In genomic region chr14:66939409-66939808, GRCh38 we compare ENCODE assay signal across 24 cellular contexts.
"Had no signal": no experiment of that assay in that cellular context is flagged by ENCODE, and none has a peak within 500 bp of the region (broad histone marks: within the 10 kb centered on the region; RNA-seq: fewer than 3 reads in every experiment).

No MANE protein-coding gene starts in this region.

- H3K9me3 ChIP-seq: thyroid gland had no signal

- H3K9ac ChIP-seq: parathyroid adenoma had no signal

- H3K27me3 Mint-ChIP-seq: memory B cell; naive B cell; natural killer cell treated with Interleukin-12 subunit alpha and Interleukin-12 subunit beta and Interleukin-15 and Interleukin-18, amount 100 ng/mL, for 72 hours; progenitor cell of endocrine pancreas; type B pancreatic cell had no signal

- H3K27ac ChIP-seq: coronary artery, parathyroid adenoma, right lobe of liver, stomach, thyroid gland had no signal

- H3K4me3 Mint-ChIP-seq: memory B cell; mesothelial cell of epicardium; naive B cell; natural killer cell treated with Interleukin-12 subunit alpha and Interleukin-12 subunit beta and Interleukin-15 and Interleukin-18, amount 100 ng/mL, for 72 hours; neural crest cell; stimulated activated effector memory CD8-positive, alpha-beta T cell treated with anti-CD3 and anti-CD28 coated beads, Interleukin-12 subunit alpha, Interleukin-12 subunit beta, amount 100 ng/mL, for 72 hours; type B pancreatic cell had no signal

- H3K4me1 Mint-ChIP-seq: memory B cell; mesothelial cell of epicardium; naive B cell; neural crest cell; stimulated activated effector memory CD8-positive, alpha-beta T cell treated with anti-CD3 and anti-CD28 coated beads, Interleukin-12 subunit alpha, Interleukin-12 subunit beta, amount 100 ng/mL, for 72 hours had no signal

- H3K4me1 ChIP-seq: parathyroid adenoma, right lobe of liver, stomach, thyroid gland had no signal

- H3K27ac Mint-ChIP-seq: memory B cell; mesothelial cell of epicardium; naive B cell; natural killer cell treated with Interleukin-12 subunit alpha and Interleukin-12 subunit beta and Interleukin-15 and Interleukin-18, amount 100 ng/mL, for 72 hours; progenitor cell of endocrine pancreas; stimulated activated effector memory CD8-positive, alpha-beta T cell treated with anti-CD3 and anti-CD28 coated beads, Interleukin-12 subunit alpha, Interleukin-12 subunit beta, amount 100 ng/mL, for 72 hours; type B pancreatic cell had no signal

- H3K4me3 ChIP-seq: coronary artery, lung, mucosa of descending colon, right lobe of liver, stomach, thyroid gland had no signal

- ATAC-seq: left lobe of liver; mucosa of descending colon; natural killer cell treated with Interleukin-12 subunit alpha and Interleukin-12 subunit beta and Interleukin-15 and Interleukin-18, amount 100 ng/mL, for 72 hours; right lobe of liver; stimulated activated effector memory CD8-positive, alpha-beta T cell treated with anti-CD3 and anti-CD28 coated beads, Interleukin-12 subunit alpha, Interleukin-12 subunit beta, amount 100 ng/mL, for 72 hours had no signal

- H2AFZ ChIP-seq: parathyroid adenoma had no signal

- DNase-seq: dermis blood vessel endothelial cell; effector memory CD4-positive, alpha-beta T cell; head of caudate nucleus; kidney; mucosa of descending colon; naive B cell; right lobe of liver; small intestine; stimulated activated CD4-positive, alpha-beta T cell treated with anti-CD3 and anti-CD28 coated beads, Interleukin-15, amount 100 ng/mL, for 24 hours; stimulated activated CD4-positive, alpha-beta T cell treated with anti-CD3 and anti-CD28 coated beads, Interleukin-4, amount 100 ng/mL, for 1 hour; stimulated activated naive CD4-positive, alpha-beta T cell treated with Interleukin-2 at 50 U/mL for 16 hours; stomach; thyroid gland had no signal

- H3K27me3 ChIP-seq: right lobe of liver, stomach, thyroid gland had no signal
